In the genomic region with DNA sequence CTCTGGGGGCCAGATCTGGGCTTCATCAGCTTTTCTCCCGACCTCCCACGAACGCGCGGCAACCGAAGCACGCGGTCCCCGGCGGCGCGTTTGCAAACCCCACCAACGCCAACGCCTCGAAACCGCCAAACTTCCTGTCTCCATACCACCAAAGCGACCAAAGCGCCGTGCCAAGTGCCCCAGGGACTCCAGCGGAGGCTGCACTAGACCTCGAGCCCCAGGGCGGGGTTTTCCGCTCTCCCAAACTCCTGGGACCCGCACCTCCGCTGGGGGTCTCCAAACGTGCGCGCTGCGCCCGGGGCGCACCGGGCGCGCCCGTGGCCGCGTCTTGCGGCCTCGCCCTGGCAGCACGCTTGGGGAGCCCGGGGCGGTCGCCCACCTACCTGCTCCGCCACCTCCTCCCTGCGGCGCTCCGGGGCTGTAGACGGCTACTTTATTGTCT, we compare ENCODE assay signal across 9 cellular contexts.
A peak's percentile ranks its signal among the peaks of the same experiment; 100 is the strongest.
DNase-seq lines count a peak whose midpoint lies in the region; ATAC-seq, FAIRE-seq and TF ChIP-seq lines count a peak whose summit lies in the region.
"Had no signal": no experiment of that assay in that cellular context is flagged by ENCODE, and none has a peak within 500 bp of the region (broad histone marks: within the 10 kb centered on the region; RNA-seq: fewer than 3 reads in every experiment).

No MANE protein-coding gene starts in this region.

- peaks cover 19% of the 10 kb centered on the region for H3K4me1 Mint-ChIP-seq in nephron
- H3K4me1 Mint-ChIP-seq in activated T-helper 17 cell treated with anti-CD3 and anti-CD28 coated beads, Interleukin-2, amount 50 U/mL, for 72 hours: no peaks in the 10 kb centered on the region

- H4K20me1 ChIP-seq in BLaER1 treated with 17β-estradiol and CSF1 and Interleukin-3, amounts not matched to agents 10 nM and 100 nM: peaks cover 0 to 15% (median 4%) of the 10 kb centered on the region in 11 experiments; a peak in 6 of 22 replicates
- H4K20me1 ChIP-seq in fibroblast of lung (ENCODE audit: control insufficient read depth, extremely low read depth, insufficient read depth, low read length): no peaks in the 10 kb centered on the region

- no peaks in the 10 kb centered on the region for H3K9me3 Mint-ChIP-seq in nephron
- H3K9me3 Mint-ChIP-seq in activated T-helper 17 cell treated with anti-CD3 and anti-CD28 coated beads, Interleukin-2, amount 50 U/mL, for 72 hours: no peaks in the 10 kb centered on the region

- no peak for FAIRE-seq in GM12891 (lab: Jason Lieb, UNC)

- no peak for ATAC-seq in activated T-helper 17 cell treated with anti-CD3 and anti-CD28 coated beads, Interleukin-2, amount 50 U/mL, for 72 hours (replicated peaks)

- no peaks in the 10 kb centered on the region for H3K36me3 ChIP-seq in BLaER1 treated with 17β-estradiol and CSF1 and Interleukin-3, amounts not matched to agents 10 nM and 100 nM
- no peaks in the 10 kb centered on the region for H3K36me3 ChIP-seq in fibroblast of lung (ENCODE audit: control insufficient read depth, insufficient read depth, low read length)

- H3K4me2 ChIP-seq in BLaER1 treated with 17β-estradiol and CSF1 and Interleukin-3, amounts not matched to agents 10 nM and 100 nM: peak overlapping the region; percentile 90 to 100 (median 98)
- peak overlapping the region; percentile 35 for H3K4me2 ChIP-seq in fibroblast of lung (ENCODE audit: extremely low read depth, insufficient read depth, low read length)

- H3K36me3 Mint-ChIP-seq in nephron (ENCODE audit: low read depth): no peaks in the 10 kb centered on the region
- no peaks in the 10 kb centered on the region for H3K36me3 Mint-ChIP-seq in activated T-helper 17 cell treated with anti-CD3 and anti-CD28 coated beads, Interleukin-2, amount 50 U/mL, for 72 hours (ENCODE audit: low read depth)

- no peaks in the 10 kb centered on the region for H3K79me2 ChIP-seq in fibroblast of lung (ENCODE audit: control insufficient read depth, insufficient read depth, low read length)

- peak overlapping the region; percentile 13 to 68 (median 41); a peak in 18 of 22 replicates for H3K27ac ChIP-seq in BLaER1 treated with 17β-estradiol and CSF1 and Interleukin-3, amounts not matched to agents 10 nM and 100 nM
- H3K27ac ChIP-seq in fibroblast of lung (ENCODE audit: insufficient read depth, low read length): no peak overlapping the region

- peak overlapping the region; percentile 64 to 89 (median 74) for H3K4me3 ChIP-seq in BLaER1 treated with 17β-estradiol and CSF1 and Interleukin-3, amounts not matched to agents 10 nM and 100 nM
- H3K4me3 ChIP-seq in fibroblast of lung (replicated peaks in 1 of 4; ENCODE audit: control extremely low read depth in 1 of 4, insufficient read depth in 1 of 4, low read depth in 3 of 4, low read length in 4 of 4): peak overlapping the region in 1 of 4 experiments; percentile 52

- H3K9me3 ChIP-seq in BLaER1 treated with 17β-estradiol and CSF1 and Interleukin-3, amounts not matched to agents 10 nM and 100 nM (replicated peaks in 1 of 11): no peaks in the 10 kb centered on the region
- H3K9me3 ChIP-seq in fibroblast of lung (ENCODE audit: control insufficient read depth, insufficient read depth, low read depth, low read length): no peaks in the 10 kb centered on the region

- DNase-seq in NCI-H69 (lab: John Stamatoyannopoulos, UW): peak; percentile 0
- peak in 1 of 2 donors; percentile 31 for DNase-seq in fibroblast of lung (ENCODE audit: low read depth in 2 of 2)
- no peak for DNase-seq in Kasumi-1 (lab: John Stamatoyannopoulos, UW)
- no peak for DNase-seq in NCI-H2196 (lab: John Stamatoyannopoulos, UW; ENCODE audit: unreplicated experiment)
- DNase-seq in GM12891 (ENCODE audit: insufficient read length, low spot score): no peak
- DNase-seq: activated CD4-positive, alpha-beta T cell treated with anti-CD3 and anti-CD28 coated beads for 4 hours had no signal

- TF ChIP-seq POLR2A in GM12891 (IDR thresholded peaks at IDR 0.05; ENCODE audit: low read depth, low read length): no peak

- peak overlapping the region; percentile 55 to 78 (median 72) for H3K9ac ChIP-seq in BLaER1 treated with 17β-estradiol and CSF1 and Interleukin-3, amounts not matched to agents 10 nM and 100 nM
- H3K9ac ChIP-seq in fibroblast of lung (ENCODE audit: insufficient read depth, low read length): no peak overlapping the region

- H3K4me1 ChIP-seq in BLaER1 treated with 17β-estradiol and CSF1 and Interleukin-3, amounts not matched to agents 10 nM and 100 nM: peaks cover 29 to 40% (median 34%) of the 10 kb centered on the region in 10 experiments
- no peaks in the 10 kb centered on the region for H3K4me1 ChIP-seq in fibroblast of lung (ENCODE audit: control insufficient read depth, extremely low read depth, insufficient read depth, low read length)

- TF ChIP-seq CTCF in fibroblast of lung (conservative IDR thresholded peaks at IDR 0.05 in 1 of 2, IDR thresholded peaks at IDR 0.05 in 1 of 2; ENCODE audit: low read depth in 1 of 2, low read length in 2 of 2): no peak
- TF ChIP-seq CTCF in nephron (IDR thresholded peaks at IDR 0.05; ENCODE audit: unreplicated experiment in 3 of 3): no peak

- peak overlapping the region; percentile 84 to 86 (median 85) for H3K4me3 Mint-ChIP-seq in nephron
- H3K4me3 Mint-ChIP-seq in activated T-helper 17 cell treated with anti-CD3 and anti-CD28 coated beads, Interleukin-2, amount 50 U/mL, for 72 hours: no peak overlapping the region

- H3K27me3 Mint-ChIP-seq in nephron (ENCODE audit: low read depth): peaks cover 56% of the 10 kb centered on the region
- H3K27me3 Mint-ChIP-seq in activated T-helper 17 cell treated with anti-CD3 and anti-CD28 coated beads, Interleukin-2, amount 50 U/mL, for 72 hours: peaks cover 30% of the 10 kb centered on the region

- H3K27ac Mint-ChIP-seq in nephron: peak overlapping the region in 2 of 3 experiments; percentile 18 to 20
- no peak overlapping the region for H3K27ac Mint-ChIP-seq in activated T-helper 17 cell treated with anti-CD3 and anti-CD28 coated beads, Interleukin-2, amount 50 U/mL, for 72 hours

- H3K27me3 ChIP-seq in BLaER1 treated with 17β-estradiol and CSF1 and Interleukin-3, amounts not matched to agents 10 nM and 100 nM: peaks cover 0 to 51% (median 43%) of the 10 kb centered on the region in 11 experiments; a peak in 20 of 22 replicates
- peaks cover 15% of the 10 kb centered on the region for H3K27me3 ChIP-seq in fibroblast of lung (ENCODE audit: control insufficient read depth, insufficient read depth, low read length)

- no peak overlapping the region for H2AFZ ChIP-seq in fibroblast of lung (ENCODE audit: low read length)

TF ChIP-seq in GM12891, 5 proteins besides CTCF, POLR2A, EP300 and RAD21:
- TF ChIP-seq POU2F2 (IDR thresholded peaks at IDR 0.05; ENCODE audit: low read depth, low read length) (no peak), POLR2AphosphoS5 (IDR thresholded peaks at IDR 0.05; ENCODE audit: low read depth, low read length) (no peak)
